24 cellular contexts compared by ENCODE assay signal in the genomic region with DNA sequence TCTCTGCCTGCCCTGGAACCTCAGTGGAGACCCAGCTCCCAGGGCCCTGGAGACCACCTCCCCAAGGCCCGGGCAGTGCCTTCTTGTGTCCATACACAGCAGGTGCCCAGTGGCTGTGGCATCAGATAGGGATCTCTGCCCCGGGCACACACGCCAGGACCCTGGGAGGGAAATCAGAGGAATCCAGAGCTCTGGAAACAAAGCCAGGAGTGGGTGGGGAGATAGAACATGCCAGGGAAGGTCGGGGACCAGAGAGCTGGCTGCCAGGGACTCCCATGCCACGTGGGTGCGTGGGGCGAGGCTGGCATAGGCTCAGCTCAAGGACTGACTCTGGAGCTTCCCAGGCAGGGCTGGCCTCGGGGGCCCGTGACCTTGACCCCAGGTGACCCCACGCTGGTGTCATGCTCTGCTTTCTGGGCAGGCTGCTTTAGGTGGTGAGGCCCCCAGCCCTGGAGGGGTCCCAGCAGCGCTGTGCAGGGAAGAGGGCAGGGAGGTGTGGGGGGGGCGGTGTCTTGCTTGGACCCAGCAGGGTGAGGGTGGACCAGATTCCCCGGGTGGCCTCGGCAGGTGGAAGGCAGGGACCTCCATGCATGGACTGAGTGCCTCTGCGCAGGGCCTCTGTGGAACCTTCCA. TPM values are rescaled to one million over a fixed set of nuclear protein-coding genes. Genes with fewer than 3 reads are reported as not detected.
"Had no signal": no experiment of that assay in that cellular context is flagged by ENCODE, and none has a peak within 500 bp of the region (broad histone marks: within the 10 kb centered on the region; RNA-seq: fewer than 3 reads in every experiment).

No MANE protein-coding gene starts in this region.

- H3K27ac Mint-ChIP-seq: activated CD4-positive, alpha-beta T cell treated with anti-CD3 and anti-CD28 coated beads for 36 hours; activated CD8-positive, alpha-beta T cell treated with anti-CD3 and anti-CD28 coated beads for 36 hours; activated naive CD8-positive, alpha-beta T cell treated with anti-CD3 and anti-CD28 coated beads, Interleukin-2, amount 10 ng/mL, durations not matched to agents 7 days and 5 days; activated T-helper 17 cell treated with anti-CD3 and anti-CD28 coated beads, Interleukin-2, amount 50 U/mL, for 72 hours; memory B cell; T-helper 2 cell treated with Interferon-gamma antibody and Interleukin-4, amounts not matched to agents 5 μg/mL and 100 μg/mL, for 36 hours; WTC11 had no signal

- DNase-seq: activated CD4-positive, alpha-beta T cell treated with anti-CD3 and anti-CD28 coated beads for 36 hours; activated CD8-positive, alpha-beta T cell treated with anti-CD3 and anti-CD28 coated beads for 36 hours; activated naive CD4-positive, alpha-beta T cell; activated naive CD8-positive, alpha-beta T cell treated with anti-CD3 and anti-CD28 coated beads, Interleukin-2, amount 10 ng/mL, durations not matched to agents 7 days and 5 days; activated T-cell treated with anti-CD3 and anti-CD28 coated beads, Interleukin-2, amount 50 U/mL, for 1 hour; brain microvascular endothelial cell; colonic mucosa; spleen; stimulated activated CD4-positive, alpha-beta T cell treated with anti-CD3 and anti-CD28 coated beads, Interleukin-4, amount 100 ng/mL, for 4 hours; stimulated activated naive B cell treated with anti-CD40 and anti-IgM and Interleukin-4, amounts not matched to agents 10 μg/mL and 1 μg/mL and 100 μg/mL, for 72 hours; substantia nigra; uterus had no signal

- H3K36me3 ChIP-seq: brain microvascular endothelial cell, colonic mucosa, pancreas, spleen, tibial nerve, uterus had no signal

- H3K4me3 ChIP-seq: colonic mucosa, pancreas, spleen, tibial nerve, uterus had no signal

- H3K36me3 Mint-ChIP-seq: activated naive CD8-positive, alpha-beta T cell treated with anti-CD3 and anti-CD28 coated beads, Interleukin-2, amount 10 ng/mL, durations not matched to agents 7 days and 5 days; memory B cell; stimulated activated naive B cell treated with anti-CD40 and anti-IgM and Interleukin-4, amounts not matched to agents 10 μg/mL and 1 μg/mL and 100 μg/mL, for 72 hours; WTC11 had no signal

- H3K4me3 Mint-ChIP-seq: activated CD4-positive, alpha-beta T cell treated with anti-CD3 and anti-CD28 coated beads for 36 hours; activated CD8-positive, alpha-beta T cell treated with anti-CD3 and anti-CD28 coated beads for 36 hours; activated naive CD8-positive, alpha-beta T cell treated with anti-CD3 and anti-CD28 coated beads, Interleukin-2, amount 10 ng/mL, durations not matched to agents 7 days and 5 days; activated T-helper 17 cell treated with anti-CD3 and anti-CD28 coated beads, Interleukin-2, amount 50 U/mL, for 72 hours; central memory CD8-positive, alpha-beta T cell; memory B cell; neural crest cell; stimulated activated naive B cell treated with anti-CD40 and anti-IgM and Interleukin-4, amounts not matched to agents 10 μg/mL and 1 μg/mL and 100 μg/mL, for 72 hours; T-helper 2 cell treated with Interferon-gamma antibody and Interleukin-4, amounts not matched to agents 5 μg/mL and 100 μg/mL, for 36 hours; WTC11 had no signal

- ATAC-seq: activated CD4-positive, alpha-beta T cell treated with anti-CD3 and anti-CD28 coated beads for 36 hours; activated CD8-positive, alpha-beta T cell treated with anti-CD3 and anti-CD28 coated beads for 36 hours; activated T-helper 17 cell treated with anti-CD3 and anti-CD28 coated beads, Interleukin-2, amount 50 U/mL, for 72 hours; stimulated activated naive B cell treated with anti-CD40 and anti-IgM and Interleukin-4, amounts not matched to agents 10 μg/mL and 1 μg/mL and 100 μg/mL, for 72 hours; WTC11 had no signal

- H3K9me3 ChIP-seq: colonic mucosa, pancreas, spleen, tibial nerve, uterus had no signal

- FAIRE-seq: endometrium, frontal cortex, pancreas had no signal

- H3K27ac ChIP-seq: brain microvascular endothelial cell, colonic mucosa, pancreas, tibial nerve, uterus had no signal

- H3K27me3 ChIP-seq: colonic mucosa, pancreas, uterus had no signal

- H3K4me1 Mint-ChIP-seq: activated CD4-positive, alpha-beta T cell treated with anti-CD3 and anti-CD28 coated beads for 36 hours; activated T-helper 17 cell treated with anti-CD3 and anti-CD28 coated beads, Interleukin-2, amount 50 U/mL, for 72 hours had no signal

- H3K9me3 Mint-ChIP-seq: activated CD8-positive, alpha-beta T cell treated with anti-CD3 and anti-CD28 coated beads for 36 hours; activated naive CD8-positive, alpha-beta T cell treated with anti-CD3 and anti-CD28 coated beads, Interleukin-2, amount 10 ng/mL, durations not matched to agents 7 days and 5 days; activated T-helper 17 cell treated with anti-CD3 and anti-CD28 coated beads, Interleukin-2, amount 50 U/mL, for 72 hours; central memory CD8-positive, alpha-beta T cell; memory B cell; neural crest cell; stimulated activated naive B cell treated with anti-CD40 and anti-IgM and Interleukin-4, amounts not matched to agents 10 μg/mL and 1 μg/mL and 100 μg/mL, for 72 hours; T-helper 2 cell treated with Interferon-gamma antibody and Interleukin-4, amounts not matched to agents 5 μg/mL and 100 μg/mL, for 36 hours had no signal

- H3K4me1 ChIP-seq: colonic mucosa had no signal

RNA-seq across cellular contexts. Expression of a gene that starts 17.6 kb away (rescaled TPM):
- total RNA-seq: activated CD4-positive, alpha-beta T cell treated with anti-CD3 and anti-CD28 coated beads for 36 hours; activated CD8-positive, alpha-beta T cell treated with anti-CD3 and anti-CD28 coated beads for 36 hours; activated naive CD8-positive, alpha-beta T cell treated with anti-CD3 and anti-CD28 coated beads, Interleukin-2, amount 10 ng/mL, durations not matched to agents 7 days and 5 days; activated T-helper 17 cell treated with anti-CD3 and anti-CD28 coated beads, Interleukin-2, amount 50 U/mL, for 72 hours; frontal cortex; kidney epithelial cell; mononuclear cell; neural crest cell had no signal
